20 cellular contexts compared by ENCODE assay signal in genomic region chr11:43543313-43543712, GRCh38.
DNase-seq lines count a peak whose midpoint lies in the region; TF ChIP-seq lines count a peak whose summit lies in the region.
"Had no signal": no experiment of that assay in that cellular context is flagged by ENCODE, and none has a peak within 500 bp of the region (broad histone marks: within the 10 kb centered on the region; RNA-seq: fewer than 3 reads in every experiment).

No MANE protein-coding gene starts in this region.

- H2BK15ac ChIP-seq in neuronal stem cell (ENCODE audit: low read length): no peak overlapping the region

- H4K8ac ChIP-seq in neuronal stem cell (ENCODE audit: low read depth, low read length): no peak overlapping the region

- H3K27me3 Mint-ChIP-seq in MCF 10A (ENCODE audit: insufficient read depth, unreplicated experiment) (peaks cover 13% of the 10 kb centered on the region), endodermal cell (ENCODE audit: insufficient read depth) (peaks cover 67% of the 10 kb centered on the region)

- no peak overlapping the region for H3K23ac ChIP-seq in neuronal stem cell (ENCODE audit: low read depth, low read length, poor library complexity)

- no peaks in the 10 kb centered on the region for H3K4me1 Mint-ChIP-seq in MCF 10A (ENCODE audit: insufficient read depth, unreplicated experiment)
- H3K4me1 Mint-ChIP-seq in endodermal cell: peaks cover 2% of the 10 kb centered on the region

- BruUV-seq in mammary epithelial cell (replicated peaks; lab: Mats Ljungman, UMichigan): no TSS peak
- BruUV-seq in MCF 10A (replicated peaks; lab: Mats Ljungman, UMichigan): no TSS peak

- H3K4me1 ChIP-seq in mammary epithelial cell (ENCODE audit: insufficient read depth, low read length) (peaks cover 15% of the 10 kb centered on the region), endodermal cell (ENCODE audit: control insufficient read depth, insufficient read depth, low read length) (no peaks in the 10 kb centered on the region), neuronal stem cell (ENCODE audit: control insufficient read depth in 2 of 2, insufficient read depth in 1 of 2, low read depth in 1 of 2, low read length in 2 of 2) (peaks cover 3 to 6% of the 10 kb centered on the region in 2 donors)

- H3K27ac Mint-ChIP-seq in MCF 10A (ENCODE audit: low read depth, unreplicated experiment) (no peak overlapping the region), endodermal cell (no peak overlapping the region)
- H3K27ac Mint-ChIP-seq: CD8-positive, alpha-beta T cell had no signal

- no peak overlapping the region for H2BK5ac ChIP-seq in neuronal stem cell (ENCODE audit: low read length)

- no peak overlapping the region for H2BK120ac ChIP-seq in neuronal stem cell (ENCODE audit: low read depth, low read length)

- peak overlapping the region; percentile 24 for H2AFZ ChIP-seq in mammary epithelial cell (ENCODE audit: low read depth, low read length)
- no peak overlapping the region for H2AFZ ChIP-seq in neuronal stem cell (ENCODE audit: low read length)

- intact Hi-C loops in mammary epithelial cell (cut with micrococcal nuclease): no loop called here
- intact Hi-C loops in MCF 10A (cut with micrococcal nuclease): no loop called here

- no peak overlapping the region for H2AK5ac ChIP-seq in neuronal stem cell (ENCODE audit: low read depth, low read length)

- in situ Hi-C loops in mammary epithelial cell (cut with MboI; ENCODE audit: low sequenced_read_pairs in 2 of 2): no loop called here

- H4K91ac ChIP-seq in neuronal stem cell (ENCODE audit: low read depth, low read length, poor library complexity): no peak overlapping the region

- H3K36me3 Mint-ChIP-seq in MCF 10A (ENCODE audit: insufficient read depth, unreplicated experiment) (no peaks in the 10 kb centered on the region), endodermal cell (ENCODE audit: low read depth) (no peaks in the 10 kb centered on the region)
- H3K36me3 Mint-ChIP-seq: CD8-positive, alpha-beta T cell had no signal

- H3K79me2 ChIP-seq in mammary epithelial cell (ENCODE audit: insufficient read depth, low read length): no peaks in the 10 kb centered on the region

- no peaks in the 10 kb centered on the region for H3K79me1 ChIP-seq in neuronal stem cell (ENCODE audit: low read depth, low read length)

- no peak overlapping the region for H3K4me2 ChIP-seq in mammary epithelial cell (ENCODE audit: insufficient read depth, low read depth, low read length)
- peak overlapping the region; percentile 13 for H3K4me2 ChIP-seq in neuronal stem cell (ENCODE audit: insufficient read depth, low read length, poor library complexity, severe bottlenecking)
- H3K4me2 ChIP-seq: KMS-11 had no signal

- H3K4me3 ChIP-seq in mammary epithelial cell (replicated peaks in 1 of 3; ENCODE audit: insufficient read depth in 1 of 3, low read depth in 2 of 3, low read length in 3 of 3) (no peak overlapping the region), endodermal cell (ENCODE audit: low read length) (no peak overlapping the region), neuronal stem cell (ENCODE audit: low read length in 2 of 2) (no peak overlapping the region)

- H3K9me3 ChIP-seq in mammary epithelial cell (replicated peaks; ENCODE audit: insufficient read depth, low read length): no peaks in the 10 kb centered on the region
- no peaks in the 10 kb centered on the region for H3K9me3 ChIP-seq in endodermal cell (ENCODE audit: control insufficient read depth, low read length)
- peaks cover 4 to 8% of the 10 kb centered on the region in 2 donors for H3K9me3 ChIP-seq in neuronal stem cell (replicated peaks in 1 of 2; ENCODE audit: control insufficient read depth in 2 of 2, insufficient read depth in 1 of 2, low read depth in 1 of 2, low read length in 2 of 2)

- H3K4me3 Mint-ChIP-seq in MCF 10A (ENCODE audit: unreplicated experiment): no peak overlapping the region
- no peak overlapping the region for H3K4me3 Mint-ChIP-seq in endodermal cell
- H3K4me3 Mint-ChIP-seq: CD8-positive, alpha-beta T cell had no signal

- no peak overlapping the region for H3K4ac ChIP-seq in neuronal stem cell (ENCODE audit: low read length)

- H3K9ac ChIP-seq in mammary epithelial cell (ENCODE audit: insufficient read depth, low read length) (no peak overlapping the region), endodermal cell (ENCODE audit: extremely low read depth, low read length, poor library complexity, severe bottlenecking) (no peak overlapping the region), neuronal stem cell (ENCODE audit: low read depth, low read length, poor library complexity) (no peak overlapping the region)
- H3K9ac ChIP-seq: KMS-11 had no signal

- H3K14ac ChIP-seq in neuronal stem cell (ENCODE audit: low read length): no peak overlapping the region

- TF ChIP-seq CTCF in mammary epithelial cell (conservative IDR thresholded peaks at IDR 0.05 in 1 of 2, IDR thresholded peaks at IDR 0.05 in 1 of 2; ENCODE audit: extremely low read depth in 1 of 2, insufficient read depth in 1 of 2, low read depth in 1 of 2, low read length in 2 of 2) (no peak), MCF 10A (IDR thresholded peaks at IDR 0.05; ENCODE audit: unreplicated experiment) (no peak), endodermal cell (conservative IDR thresholded peaks at IDR 0.05) (no peak)

- H3K9me3 Mint-ChIP-seq in MCF 10A (ENCODE audit: unreplicated experiment) (no peaks in the 10 kb centered on the region), endodermal cell (peaks cover 5% of the 10 kb centered on the region)

- H3K27me3 ChIP-seq in mammary epithelial cell (ENCODE audit: insufficient read depth, low read length) (peaks cover 6% of the 10 kb centered on the region), endodermal cell (ENCODE audit: control insufficient read depth, insufficient read depth, low read length, poor library complexity, severe bottlenecking) (peaks cover 31% of the 10 kb centered on the region), neuronal stem cell (ENCODE audit: control insufficient read depth in 3 of 3, insufficient read depth in 3 of 3, low read depth in 1 of 3, low read length in 3 of 3) (peaks cover 2 to 16% (median 8%) of the 10 kb centered on the region in 3 experiments)

- 54% methylated on average over 2 of the region's 2 CpGs for WGBS in mammary epithelial cell (ENCODE audit: low coverage, missing lambda C conversion rate)
- 88 to 92% methylated on average over 1 to 2 of the region's 2 CpGs for WGBS in endodermal cell (ENCODE audit: insufficient coverage in 1 of 2, insufficient read length in 1 of 2), 2 experiments
- no CpG with 5 or more reads among the region's 2 CpGs for WGBS in neuronal stem cell (ENCODE audit: extremely low coverage in 2 of 2, insufficient read length in 2 of 2, insufficient replicate concordance in 1 of 2), 2 donors

- peak; percentile 4 for DNase-seq in DMS 273 (lab: John Stamatoyannopoulos, UW; ENCODE audit: unreplicated experiment)
- no peak for DNase-seq in DMS 273 treated with DMSO at 0.1 percent for 48 hours (lab: John Stamatoyannopoulos, UW)
- peak; percentile 48 for DNase-seq in mammary epithelial cell
- no peak for DNase-seq in MCF 10A (ENCODE audit: unreplicated experiment)
- DNase-seq in endodermal cell: no peak
- DNase-seq in neuronal stem cell (ENCODE audit: low spot score): no peak
- DNase-seq in NCI-H187 (lab: John Stamatoyannopoulos, UW): no peak
- DNase-seq in effector CD4-positive, alpha-beta T cell: no peak
- DNase-seq: AML-193; C1 segment of cervical spinal cord; CD8-positive, alpha-beta T cell; EL; IMR-90; NCI-H1930; NCI-H446 treated with DMSO at 0.1 percent for 48 hours; NCI-H774; OCI-M1; Right ventricle myocardium superior had no signal

- H3K36me3 ChIP-seq in mammary epithelial cell (ENCODE audit: insufficient read depth, low read length) (no peaks in the 10 kb centered on the region), endodermal cell (ENCODE audit: control insufficient read depth, insufficient read depth, low read length) (no peaks in the 10 kb centered on the region), neuronal stem cell (replicated peaks in 1 of 2; ENCODE audit: control insufficient read depth in 2 of 2, insufficient read depth in 2 of 2, low read length in 2 of 2) (no peaks in the 10 kb centered on the region)

- CTCF ChIA-PET in mammary epithelial cell (lab: Charles Lee; ENCODE audit: low non-redundant PET) (no interaction called here), MCF 10A (lab: Yijun Ruan, JAX) (interaction anchor here (0.7 to 1.4 kb wide), 3 partner anchors 22 to 165 kb away, joined by 3 to 5 read pairs (median 3); no protein-coding TSS in a partner anchor)

- no peaks in the 10 kb centered on the region for H4K20me1 ChIP-seq in mammary epithelial cell (ENCODE audit: insufficient read depth, low read length)

- H3K27ac ChIP-seq in mammary epithelial cell (ENCODE audit: insufficient read depth, low read depth, low read length) (no peak overlapping the region), endodermal cell (ENCODE audit: low read depth, low read length) (peak overlapping the region; percentile 93), neuronal stem cell (replicated peaks; ENCODE audit: low read length) (no peak overlapping the region)
- H3K27ac ChIP-seq: 22Rv1, KMS-11 had no signal

- no peak overlapping the region for H2BK12ac ChIP-seq in neuronal stem cell (ENCODE audit: low read length)

- no peak overlapping the region for H3K18ac ChIP-seq in neuronal stem cell (ENCODE audit: low read length)

- POLR2A ChIA-PET in MCF 10A (lab: Yijun Ruan, JAX): no interaction called here

- dilution Hi-C loops in mammary epithelial cell (cut with HindIII; ENCODE audit: low sequenced_read_pairs): no loop called here

Comparison
In these comparisons a context has a peak if more than half of its experiments do, and no peak if none do; other contexts are left out.
1. DNase-seq: peak in DMS 273 (single experiment) and mammary epithelial cell (single experiment); none in DMS 273 treated with DMSO at 0.1 percent for 48 hours (single experiment), MCF 10A (single experiment), endodermal cell (single experiment), neuronal stem cell (single experiment), NCI-H187 (0 of 2) and effector CD4-positive, alpha-beta T cell (single experiment).